ENCODE assay signal across 8 cellular contexts in genomic region chr17:35088911-35089845, GRCh38. TPM values are rescaled to one million over a fixed set of nuclear protein-coding genes. Genes with fewer than 3 reads are reported as not detected.
DNase-seq lines count a peak whose midpoint lies in the region; ATAC-seq, FAIRE-seq and TF ChIP-seq lines count a peak whose summit lies in the region.

No MANE protein-coding gene starts in this region.

- H3K9me3 ChIP-seq in Caco-2 (no peaks in the 10 kb centered on the region), endothelial cell of umbilical vein (replicated peaks; ENCODE audit: control insufficient read depth, insufficient read depth, low read length) (no peaks in the 10 kb centered on the region)

- BruUV-seq in Caco-2 (replicated peaks; lab: Mats Ljungman, UMichigan) (no TSS peak), endothelial cell of umbilical vein (replicated peaks; lab: Mats Ljungman, UMichigan) (no TSS peak)

- H2AFZ ChIP-seq in endothelial cell of umbilical vein (ENCODE audit: low read depth, low read length), result peak overlapping the region; percentile 98

- intact Hi-C loops in Caco-2 (cut with micrococcal nuclease; ENCODE audit: unreplicated experiment) (loop anchor here (1.0 to 2.0 kb wide), 4 partner anchors 20 to 91 kb away; partner anchors contain the start of genes RAD51D and RFFL), endothelial cell of umbilical vein (cut with micrococcal nuclease) (loop anchor here (1.0 kb wide), 5 partner anchors 26 to 108 kb away; partner anchors contain the start of genes RAD51D and RFFL)

- H3K27ac ChIP-seq in HL-60 (replicated peaks), result peak overlapping the region; percentile 87
- H3K27ac ChIP-seq in endothelial cell of umbilical vein (ENCODE audit: insufficient read depth, low read depth, low read length), result peak overlapping the region; percentile 72

- H3K4me1 ChIP-seq in Caco-2, result peaks cover 18% of the 10 kb centered on the region
- peaks cover 22% of the 10 kb centered on the region for H3K4me1 ChIP-seq in endothelial cell of umbilical vein (ENCODE audit: control insufficient read depth, extremely low read depth, insufficient read depth, low read length)

- TF ChIP-seq POLR2A in endothelial cell of umbilical vein (IDR thresholded peaks at IDR 0.05; ENCODE audit: low read depth, low read length), result peak; percentile 45

- H3K27me3 Mint-ChIP-seq in Caco-2 (ENCODE audit: insufficient read depth, unreplicated experiment), result no peaks in the 10 kb centered on the region

- CTCF ChIA-PET in Caco-2 (lab: Charles Lee) (interaction anchor here (0.6 to 1.7 kb wide), 8 partner anchors 9 to 109 kb away, joined by 3 to 12 read pairs (median 4); partner anchors contain the start of genes LIG3, RAD51D and RFFL), endothelial cell of umbilical vein (lab: Charles Lee) (interaction anchor here (0.6 to 2.1 kb wide), 29 partner anchors 9 to 547 kb away, joined by 3 to 34 read pairs (median 4); partner anchors contain the start of genes FNDC8, LIG3 and RFFL)

- H3K27me3 ChIP-seq in Caco-2 (replicated peaks; ENCODE audit: control insufficient read depth, insufficient read depth, low read length) (no peaks in the 10 kb centered on the region), HL-60 (ENCODE audit: insufficient read depth, poor library complexity, severe bottlenecking) (no peaks in the 10 kb centered on the region), endothelial cell of umbilical vein (ENCODE audit: control insufficient read depth in 2 of 2, insufficient read depth in 2 of 2, low read length in 2 of 2) (no peaks in the 10 kb centered on the region)

- peak; percentile 85 to 94 for DNase-seq in Caco-2
- DNase-seq in HL-60 (ENCODE audit: low read depth in 1 of 2, low spot score in 1 of 2), result peak; percentile 65 to 76
- peak; percentile 71 for DNase-seq in NOMO-1 treated with dmso at 0.1 percent for 144 hours (lab: John Stamatoyannopoulos, UW; ENCODE audit: unreplicated experiment)
- peak; percentile 97 for DNase-seq in activated CD8-positive, alpha-beta memory T cell treated with anti-CD3 and anti-CD28 coated beads, Interleukin-2, amount 50 U/mL, for 48 hours
- DNase-seq in endothelial cell of umbilical vein (ENCODE audit: low read depth, low spot score), result peak; percentile 73
- DNase-seq in middle frontal gyrus (ENCODE audit: extremely low spot score, low spot score), result peak; percentile 77
- peak; percentile 78 to 84 for DNase-seq in stimulated activated CD8-positive, alpha-beta memory T cell treated with anti-CD3 and anti-CD28 coated beads, Interleukin-4, amount 100 ng/mL, for 1 hour (ENCODE audit: low read depth in 2 of 2, low spot score in 1 of 2)

- no peaks in the 10 kb centered on the region for H3K9me3 Mint-ChIP-seq in Caco-2 (ENCODE audit: unreplicated experiment)

- H3K4me1 Mint-ChIP-seq in Caco-2 (ENCODE audit: low read depth, unreplicated experiment), result peaks cover 14% of the 10 kb centered on the region

- no peaks in the 10 kb centered on the region for H3K36me3 Mint-ChIP-seq in Caco-2 (ENCODE audit: insufficient read depth, unreplicated experiment)

- peak overlapping the region; percentile 82 for H3K4me2 ChIP-seq in endothelial cell of umbilical vein (ENCODE audit: insufficient read depth, low read length)

- H3K4me3 ChIP-seq in Caco-2 (ENCODE audit: low read depth, low read length) (peak overlapping the region; percentile 62), HL-60 (replicated peaks; ENCODE audit: insufficient read depth, low read length) (peak overlapping the region; percentile 91), endothelial cell of umbilical vein (replicated peaks in 1 of 3; ENCODE audit: insufficient read depth in 1 of 3, low read depth in 1 of 3, low read length in 3 of 3) (peak overlapping the region; percentile 65 to 81 (median 71))

- dilution Hi-C loops in endothelial cell of umbilical vein (cut with MboI; ENCODE audit: extremely low pct_ligation_motif_present, low sequenced_read_pairs), result no loop called here

- peak overlapping the region; percentile 92 for H3K27ac Mint-ChIP-seq in Caco-2 (ENCODE audit: unreplicated experiment)

- H3K36me3 ChIP-seq in Caco-2 (ENCODE audit: control insufficient read depth, insufficient read depth, low read length) (no peaks in the 10 kb centered on the region), endothelial cell of umbilical vein (ENCODE audit: control insufficient read depth in 2 of 2, extremely low read depth in 1 of 2, insufficient read depth in 2 of 2, low read length in 2 of 2) (no peaks in the 10 kb centered on the region)

- peaks cover 35% of the 10 kb centered on the region for H3K79me2 ChIP-seq in endothelial cell of umbilical vein (ENCODE audit: control insufficient read depth, insufficient read depth, low read length)

- POLR2A ChIA-PET in Caco-2 (lab: Charles Lee), result no interaction called here
- POLR2A ChIA-PET in endothelial cell of umbilical vein (lab: Charles Lee), result no interaction called here

- peak; percentile 70 for ATAC-seq in GM19467 (IDR thresholded peaks at IDR 0.05; ENCODE audit: unreplicated experiment)

- FAIRE-seq in endothelial cell of umbilical vein (lab: Jason Lieb, UNC), result peak; percentile 18

- H3K9ac ChIP-seq in endothelial cell of umbilical vein (replicated peaks; ENCODE audit: extremely low read depth, insufficient read depth, low read length), result peak overlapping the region; percentile 78

- H3K4me3 Mint-ChIP-seq in Caco-2 (ENCODE audit: unreplicated experiment), result peak overlapping the region; percentile 94

- H3K9me1 ChIP-seq in endothelial cell of umbilical vein (replicated peaks; ENCODE audit: control insufficient read depth, extremely low read depth, insufficient read depth, low read length), result no peaks in the 10 kb centered on the region

- TF ChIP-seq CTCF in Caco-2 (IDR thresholded peaks at IDR 0.05; ENCODE audit: insufficient read depth in 1 of 2, low read depth in 1 of 2, low read length in 1 of 2, severe bottlenecking in 1 of 2, unreplicated experiment in 1 of 2) (peak; percentile 77 to 80), HL-60 (IDR thresholded peaks at IDR 0.05; ENCODE audit: insufficient read depth, low read length) (peak; percentile 57), endothelial cell of umbilical vein (IDR thresholded peaks at IDR 0.05; ENCODE audit: extremely low read depth in 1 of 2, insufficient read depth in 1 of 2, low read depth in 1 of 2, low read length in 2 of 2) (peak; percentile 76 to 77)

- H4K20me1 ChIP-seq in endothelial cell of umbilical vein (replicated peaks; ENCODE audit: control insufficient read depth, extremely low read depth, insufficient read depth, low read length), result no peaks in the 10 kb centered on the region

RNA-seq across cellular contexts. Expression of gene RFFL, which starts 25.7 kb away (rescaled TPM):
- total RNA-seq in Caco-2 (2022), result 27.9 and 29.6 TPM in 2 replicates
- total RNA-seq in endothelial cell of umbilical vein, result 14.1 and 14.2 TPM in 2 replicates
- 6.6 and 7.0 TPM in 2 replicates for polyA plus RNA-seq in endothelial cell of umbilical vein
- 8.7 TPM in 2 replicates for polyA plus RNA-seq in endothelial cell of umbilical vein (2011; cell fraction: cytosol; rRNA removed)
- 9.3 and 9.8 TPM in 2 replicates for polyA plus RNA-seq in endothelial cell of umbilical vein (2011; cell fraction: nucleus; rRNA removed)
- 11.3 and 12.1 TPM in 2 replicates for polyA plus RNA-seq in endothelial cell of umbilical vein (2012)
- polyA minus RNA-seq in endothelial cell of umbilical vein, result 38.1 and 39.6 TPM in 2 replicates
- 25.9 TPM for polyA minus RNA-seq in endothelial cell of umbilical vein (2011; cell fraction: cytosol; rRNA and poly(A)+ RNA removed)
- 8.9 and 10.1 TPM in 2 replicates for polyA minus RNA-seq in endothelial cell of umbilical vein (2011; cell fraction: nucleus; rRNA and poly(A)+ RNA removed)

RNA-seq across cellular contexts. Expression of gene RAD51D, which starts 30.5 kb away (rescaled TPM):
- total RNA-seq in Caco-2 (2022) (31.8 and 31.9 TPM in 2 replicates), endothelial cell of umbilical vein (19.6 and 27.9 TPM in 2 replicates)
- polyA plus RNA-seq in endothelial cell of umbilical vein, result 14.9 and 15.5 TPM in 2 replicates
- 13.5 and 14.2 TPM in 2 replicates for polyA plus RNA-seq in endothelial cell of umbilical vein (2011; cell fraction: cytosol; rRNA removed)
- polyA plus RNA-seq in endothelial cell of umbilical vein (2011; cell fraction: nucleus; rRNA removed), result 17.4 and 18.1 TPM in 2 replicates
- polyA plus RNA-seq in endothelial cell of umbilical vein (2012), result 16.6 and 18.2 TPM in 2 replicates
- 21.2 and 24.0 TPM in 2 replicates for polyA minus RNA-seq in endothelial cell of umbilical vein
- 9.7 TPM for polyA minus RNA-seq in endothelial cell of umbilical vein (2011; cell fraction: cytosol; rRNA and poly(A)+ RNA removed)
- polyA minus RNA-seq in endothelial cell of umbilical vein (2011; cell fraction: nucleus; rRNA and poly(A)+ RNA removed), result 14.4 and 15.5 TPM in 2 replicates

RNA-seq across cellular contexts. Expression of gene FNDC8, which starts 32.2 kb away (rescaled TPM):
- total RNA-seq in Caco-2 (2022) (not detected in 2 replicates), endothelial cell of umbilical vein (not detected in 2 replicates)
- not detected in 2 replicates for polyA plus RNA-seq in endothelial cell of umbilical vein
- polyA plus RNA-seq in endothelial cell of umbilical vein (2011; cell fraction: cytosol; rRNA removed), result not detected in 2 replicates
- polyA plus RNA-seq in endothelial cell of umbilical vein (2011; cell fraction: nucleus; rRNA removed), result not detected in 2 replicates
- 0.23 TPM in 1 of 2 replicates, not detected in the other for polyA plus RNA-seq in endothelial cell of umbilical vein (2012)
- not detected in 2 replicates for polyA minus RNA-seq in endothelial cell of umbilical vein
- polyA minus RNA-seq in endothelial cell of umbilical vein (2011; cell fraction: cytosol; rRNA and poly(A)+ RNA removed), result not detected
- polyA minus RNA-seq in endothelial cell of umbilical vein (2011; cell fraction: nucleus; rRNA and poly(A)+ RNA removed), result not detected in 2 replicates

RNA-seq across cellular contexts. Expression of gene NLE1, which starts 52.9 kb away (rescaled TPM):
- total RNA-seq in Caco-2 (2022) (24.8 and 26.2 TPM in 2 replicates), endothelial cell of umbilical vein (15.8 and 22.8 TPM in 2 replicates)
- polyA plus RNA-seq in endothelial cell of umbilical vein, result 19.1 and 19.8 TPM in 2 replicates
- polyA plus RNA-seq in endothelial cell of umbilical vein (2011; cell fraction: cytosol; rRNA removed), result 15.6 and 16.7 TPM in 2 replicates
- 18.0 and 21.8 TPM in 2 replicates for polyA plus RNA-seq in endothelial cell of umbilical vein (2011; cell fraction: nucleus; rRNA removed)
- polyA plus RNA-seq in endothelial cell of umbilical vein (2012), result 14.9 and 15.7 TPM in 2 replicates
- polyA minus RNA-seq in endothelial cell of umbilical vein, result 14.6 and 19.3 TPM in 2 replicates
- polyA minus RNA-seq in endothelial cell of umbilical vein (2011; cell fraction: cytosol; rRNA and poly(A)+ RNA removed), result 28.2 TPM
- polyA minus RNA-seq in endothelial cell of umbilical vein (2011; cell fraction: nucleus; rRNA and poly(A)+ RNA removed), result 9.0 and 9.3 TPM in 2 replicates

RNA-seq across cellular contexts. Expression of gene UNC45B, which starts 58.4 kb away (rescaled TPM):
- total RNA-seq in Caco-2 (2022), result not detected in 2 replicates
- not detected in 2 replicates for total RNA-seq in endothelial cell of umbilical vein
- polyA plus RNA-seq in endothelial cell of umbilical vein, result not detected in 2 replicates
- polyA plus RNA-seq in endothelial cell of umbilical vein (2011; cell fraction: cytosol; rRNA removed), result not detected in 2 replicates
- polyA plus RNA-seq in endothelial cell of umbilical vein (2011; cell fraction: nucleus; rRNA removed), result not detected in 2 replicates
- polyA plus RNA-seq in endothelial cell of umbilical vein (2012), result not detected in 2 replicates
- not detected in 2 replicates for polyA minus RNA-seq in endothelial cell of umbilical vein
- polyA minus RNA-seq in endothelial cell of umbilical vein (2011; cell fraction: cytosol; rRNA and poly(A)+ RNA removed), result not detected
- polyA minus RNA-seq in endothelial cell of umbilical vein (2011; cell fraction: nucleus; rRNA and poly(A)+ RNA removed), result not detected in 2 replicates

Comparison
In these comparisons a context has a peak if more than half of its experiments do, and no peak if none do; other contexts are left out.
1. Peak in every context shown above with its lines: DNase-seq, ATAC-seq, H3K4me3 ChIP-seq and H3K27ac ChIP-seq.